10 cellular contexts compared by ENCODE assay signal in genomic region chr5:38468202-38468656, GRCh38.
DNase-seq lines count a peak whose midpoint lies in the region; ATAC-seq and TF ChIP-seq lines count a peak whose summit lies in the region.
"Had no signal": no experiment of that assay in that cellular context is flagged by ENCODE, and none has a peak within 500 bp of the region (broad histone marks: within the 10 kb centered on the region; RNA-seq: fewer than 3 reads in every experiment).

No MANE protein-coding gene starts in this region.

- no peak for TF ChIP-seq POLR2A in spleen (IDR thresholded peaks at IDR 0.05)

- peak; percentile 97 for DNase-seq in HCEC 1CT
- DNase-seq in brain microvascular endothelial cell: peak; percentile 95
- DNase-seq in kidney glomerular epithelial cell (lab: John Stamatoyannopoulos, UW): peak; percentile 79
- DNase-seq in spleen: no peak
- DNase-seq in HAP-1 (ENCODE audit: low spot score in 2 of 2): no peak
- no peak for DNase-seq in ecto neural progenitor cell (ENCODE audit: low spot score)
- no peak for DNase-seq in activated T-cell treated with anti-CD3 and anti-CD28 coated beads, Interleukin-2, amount 50 U/mL, for 24 hours
- DNase-seq: GF-D8, NCI-H1105 had no signal

- H3K27ac Mint-ChIP-seq in activated T-cell treated with anti-CD3 and anti-CD28 coated beads, Interleukin-2, amount 50 U/mL, for 24 hours: no peak overlapping the region

- in situ Hi-C loops in brain microvascular endothelial cell (cut with HindIII; ENCODE audit: low pct_ligation_motif_present, low sequenced_read_pairs) (no loop called here), HAP-1 (cut with MboI; ENCODE audit: low sequenced_read_pairs) (no loop called here)

- H3K4me3 ChIP-seq in brain microvascular endothelial cell (ENCODE audit: low read depth, low read length): peak overlapping the region; percentile 26
- H3K4me3 ChIP-seq in spleen: no peak overlapping the region
- H3K4me3 ChIP-seq in HAP-1: no peak overlapping the region

- H3K4me1 Mint-ChIP-seq in activated T-cell treated with anti-CD3 and anti-CD28 coated beads, Interleukin-2, amount 50 U/mL, for 24 hours (ENCODE audit: low read depth): no peaks in the 10 kb centered on the region

- H3K36me3 Mint-ChIP-seq in activated T-cell treated with anti-CD3 and anti-CD28 coated beads, Interleukin-2, amount 50 U/mL, for 24 hours (ENCODE audit: low read depth): no peaks in the 10 kb centered on the region

- TF ChIP-seq CTCF in brain microvascular endothelial cell (IDR thresholded peaks at IDR 0.05; ENCODE audit: low read depth, low read length, missing control alignments): no peak
- no peak for TF ChIP-seq CTCF in spleen (IDR thresholded peaks at IDR 0.05 in 8 of 11, conservative IDR thresholded peaks at IDR 0.05 in 3 of 11)

- no peaks in the 10 kb centered on the region for H3K9me3 Mint-ChIP-seq in activated T-cell treated with anti-CD3 and anti-CD28 coated beads, Interleukin-2, amount 50 U/mL, for 24 hours

- no peaks in the 10 kb centered on the region for H3K36me3 ChIP-seq in brain microvascular endothelial cell (replicated peaks)
- H3K36me3 ChIP-seq in spleen: no peaks in the 10 kb centered on the region
- H3K36me3 ChIP-seq in HAP-1 (replicated peaks): no peaks in the 10 kb centered on the region

- peaks cover 53% of the 10 kb centered on the region for H3K27me3 Mint-ChIP-seq in activated T-cell treated with anti-CD3 and anti-CD28 coated beads, Interleukin-2, amount 50 U/mL, for 24 hours

- H3K4me3 Mint-ChIP-seq in activated T-cell treated with anti-CD3 and anti-CD28 coated beads, Interleukin-2, amount 50 U/mL, for 24 hours: no peak overlapping the region

- ATAC-seq in HG03139 (IDR thresholded peaks at IDR 0.05; ENCODE audit: unreplicated experiment): no peak

- H3K4me1 ChIP-seq in spleen (peaks cover 0 to 61% (median 35%) of the 10 kb centered on the region in 6 donors), HAP-1 (no peaks in the 10 kb centered on the region)

- intact Hi-C loops in spleen (cut with DNase I; ENCODE audit: low total_unique reads): no loop called here

- 61 to 85% (median 77%) methylated on average over 7 to 11 of the region's 11 CpGs for WGBS in spleen, 5 donors

- H3K9me3 ChIP-seq in spleen (no peaks in the 10 kb centered on the region), HAP-1 (no peaks in the 10 kb centered on the region)

- H3K27me3 ChIP-seq in brain microvascular endothelial cell (replicated peaks) (no peaks in the 10 kb centered on the region), spleen (replicated peaks in 1 of 7) (peaks cover 0 to 95% (median 5%) of the 10 kb centered on the region in 7 donors), HAP-1 (ENCODE audit: low read depth) (no peaks in the 10 kb centered on the region)

- H3K27ac ChIP-seq in brain microvascular endothelial cell (peak overlapping the region; percentile 60), spleen (peak overlapping the region; percentile 17 to 93 (median 84))

Comparison
In these comparisons a context has a peak if more than half of its experiments do, and no peak if none do; other contexts are left out.
1. DNase-seq: peak in HCEC 1CT (single experiment), brain microvascular endothelial cell (single experiment) and kidney glomerular epithelial cell (single experiment); none in spleen (single experiment), HAP-1 (0 of 2), ecto neural progenitor cell (single experiment) and activated T-cell treated with anti-CD3 and anti-CD28 coated beads, Interleukin-2, amount 50 U/mL, for 24 hours (single experiment).